Comparison of ENCODE assay signal across 1 cellular context in genomic region chr11:85590848-85591483, GRCh38.
TF ChIP-seq lines count a peak whose summit lies in the region.

No MANE protein-coding gene starts in this region.

TF ChIP-seq in IMR-90, 13 proteins besides CTCF, POLR2A, EP300 and RAD21:
- TF ChIP-seq RCOR1 (IDR thresholded peaks at IDR 0.05; ENCODE audit: insufficient replicate concordance, low read length) (no peak), MAFK (IDR thresholded peaks at IDR 0.05; ENCODE audit: low read depth, low read length) (no peak), USF2 (IDR thresholded peaks at IDR 0.05; ENCODE audit: low read depth, low read length) (no peak), ELK1 (IDR thresholded peaks at IDR 0.05; ENCODE audit: borderline replicate concordance, low read depth, low read length) (no peak), RFX5 (IDR thresholded peaks at IDR 0.05; ENCODE audit: low read depth, low read length) (no peak), FOS (IDR thresholded peaks at IDR 0.05; ENCODE audit: low read depth, low read length) (no peak), SMC3 (IDR thresholded peaks at IDR 0.05; ENCODE audit: low read depth, low read length) (peak; percentile 42; the same call in 1 of the 2 replicates)
